In genomic region chr12:32603071-32603470, GRCh38 we compare ENCODE assay signal across 38 cellular contexts.
"Had no signal": no experiment of that assay in that cellular context is flagged by ENCODE, and none has a peak within 500 bp of the region (broad histone marks: within the 10 kb centered on the region; RNA-seq: fewer than 3 reads in every experiment).

No MANE protein-coding gene starts in this region.

- H3K4me3 Mint-ChIP-seq: activated naive CD4-positive, alpha-beta T cell treated with anti-CD3 and anti-CD28 coated beads for 36 hours; activated naive CD4-positive, alpha-beta T cell treated with anti-CD3 and anti-CD28 coated beads, Interleukin-2, amount 10 ng/mL, durations not matched to agents 7 days and 5 days; activated naive CD4-positive, alpha-beta T cell treated with anti-CD3 and anti-CD28 coated beads, Interleukin-2, amount 50 U/mL, for 24 hours; activated naive CD8-positive, alpha-beta T cell; activated naive CD8-positive, alpha-beta T cell treated with anti-CD3 and anti-CD28 coated beads for 36 hours; activated naive CD8-positive, alpha-beta T cell treated with anti-CD3 and anti-CD28 coated beads, Interleukin-2, amount 10 ng/mL, durations not matched to agents 7 days and 5 days; activated naive CD8-positive, alpha-beta T cell treated with anti-CD3 and anti-CD28 coated beads, Interleukin-2, amount 50 U/mL, for 24 hours; activated T-cell treated with anti-CD3 and anti-CD28 coated beads, Interleukin-2, amount 50 U/mL, for 24 hours; activated T-cell treated with anti-CD3 and anti-CD28 coated beads, Interleukin-2, amount 50 U/mL, for 4 hours; activated T-cell treated with anti-CD3 and anti-CD28 coated beads, Interleukin-2, amount 50 U/mL, for 72 hours; activated T-helper 1 cell treated with anti-CD3 and anti-CD28 coated beads, Interleukin-12 subunit alpha, Interleukin-12 subunit beta, Interleukin-2, Interleukin-4 antibody, amounts not matched to agents 30 ng/mL and 10 ng/mL and 1 ng/mL, durations not matched to agents 14 hours and 24 hours and 36 hours; activated T-helper 17 cell treated with anti-CD3 and anti-CD28 coated beads, Interleukin-2, amount 50 U/mL, for 72 hours; brain; central memory CD8-positive, alpha-beta T cell had no signal

- H3K4me1 ChIP-seq: adrenal gland, ascending aorta, breast epithelium had no signal

- H3K27me3 Mint-ChIP-seq: activated naive CD4-positive, alpha-beta T cell treated with anti-CD3 and anti-CD28 coated beads, Interleukin-2, amount 10 ng/mL, durations not matched to agents 7 days and 5 days; activated naive CD8-positive, alpha-beta T cell; activated naive CD8-positive, alpha-beta T cell treated with anti-CD3 and anti-CD28 coated beads for 36 hours; activated naive CD8-positive, alpha-beta T cell treated with anti-CD3 and anti-CD28 coated beads, Interleukin-2, amount 10 ng/mL, durations not matched to agents 7 days and 5 days; activated naive CD8-positive, alpha-beta T cell treated with anti-CD3 and anti-CD28 coated beads, Interleukin-2, amount 50 U/mL, for 24 hours; activated T-cell treated with anti-CD3 and anti-CD28 coated beads, Interleukin-2, amount 50 U/mL, for 24 hours; activated T-helper 17 cell treated with anti-CD3 and anti-CD28 coated beads, Interleukin-2, amount 50 U/mL, for 72 hours; brain had no signal

- H3K27ac ChIP-seq: adrenal gland, ascending aorta, body of pancreas, brain microvascular endothelial cell, breast epithelium, cardiac muscle cell had no signal

- H3K27ac Mint-ChIP-seq: activated naive CD4-positive, alpha-beta T cell treated with anti-CD3 and anti-CD28 coated beads for 36 hours; activated naive CD4-positive, alpha-beta T cell treated with anti-CD3 and anti-CD28 coated beads, Interleukin-2, amount 10 ng/mL, durations not matched to agents 7 days and 5 days; activated naive CD4-positive, alpha-beta T cell treated with anti-CD3 and anti-CD28 coated beads, Interleukin-2, amount 50 U/mL, for 24 hours; activated naive CD8-positive, alpha-beta T cell; activated naive CD8-positive, alpha-beta T cell treated with anti-CD3 and anti-CD28 coated beads for 36 hours; activated naive CD8-positive, alpha-beta T cell treated with anti-CD3 and anti-CD28 coated beads, Interleukin-2, amount 10 ng/mL, durations not matched to agents 7 days and 5 days; activated naive CD8-positive, alpha-beta T cell treated with anti-CD3 and anti-CD28 coated beads, Interleukin-2, amount 50 U/mL, for 24 hours; activated T-cell treated with anti-CD3 and anti-CD28 coated beads, Interleukin-2, amount 50 U/mL, for 24 hours; activated T-cell treated with anti-CD3 and anti-CD28 coated beads, Interleukin-2, amount 50 U/mL, for 72 hours; activated T-helper 17 cell treated with anti-CD3 and anti-CD28 coated beads, Interleukin-2, amount 50 U/mL, for 72 hours had no signal

- FAIRE-seq: astrocyte, bronchial epithelial cell had no signal

- H3K9me3 ChIP-seq: adrenal gland, ascending aorta, body of pancreas, breast epithelium had no signal

- H3K27me3 ChIP-seq: adrenal gland, ascending aorta, body of pancreas, brain microvascular endothelial cell, breast epithelium, cardiac muscle cell had no signal

- DNase-seq: activated effector memory CD4-positive, alpha-beta T cell treated with anti-CD3 and anti-CD28 coated beads, Interleukin-2, amount 50 U/mL, for 16 hours; activated effector memory CD4-positive, alpha-beta T cell treated with Interleukin-2 at 50 U/mL for 16 hours; activated gamma-delta T cell; activated gamma-delta T cell treated with Interleukin-2 at 50 U/mL for 16 hours; activated naive CD4-positive, alpha-beta T cell; activated naive CD4-positive, alpha-beta T cell treated with anti-CD3 and anti-CD28 coated beads, Interleukin-2, amount 50 U/mL, for 16 hours; activated naive CD4-positive, alpha-beta T cell treated with Interleukin-2 at 50 U/mL for 16 hours; activated naive CD8-positive, alpha-beta T cell treated with anti-CD3 and anti-CD28 coated beads, Interleukin-2, amount 10 ng/mL, durations not matched to agents 7 days and 5 days; activated T-cell treated with anti-CD3 and anti-CD28 coated beads, Interleukin-2, amount 50 U/mL, for 1 hour; activated T-cell treated with anti-CD3 and anti-CD28 coated beads, Interleukin-2, amount 50 U/mL, for 24 hours; activated T-cell treated with anti-CD3 and anti-CD28 coated beads, Interleukin-2, amount 50 U/mL, for 4 hours; adrenal gland; amniotic stem cell; amygdala; anterior cingulate cortex; aorta; body of pancreas; caudate nucleus; central memory CD4-positive, alpha-beta T cell; cerebellar nuclear complex had no signal

- H3K4me1 Mint-ChIP-seq: central memory CD8-positive, alpha-beta T cell had no signal

- H3K4me3 ChIP-seq: adrenal gland, ascending aorta, body of pancreas, breast epithelium, cardiac muscle cell had no signal

- H3K36me3 Mint-ChIP-seq: activated naive CD4-positive, alpha-beta T cell treated with anti-CD3 and anti-CD28 coated beads, Interleukin-2, amount 10 ng/mL, durations not matched to agents 7 days and 5 days; activated naive CD4-positive, alpha-beta T cell treated with anti-CD3 and anti-CD28 coated beads, Interleukin-2, amount 50 U/mL, for 24 hours; activated naive CD4-positive, alpha-beta T cell treated with anti-CD3 and anti-CD28 coated beads, Interleukin-2, amount 50 U/mL, for 72 hours; activated naive CD8-positive, alpha-beta T cell; activated naive CD8-positive, alpha-beta T cell treated with anti-CD3 and anti-CD28 coated beads for 36 hours had no signal

- ATAC-seq: body of pancreas had no signal

- H3K36me3 ChIP-seq: breast epithelium, cardiac muscle cell had no signal
